ENCODE assay signal across 22 cellular contexts in genomic region chr2:68330691-68331090, GRCh38. TPM values are rescaled to one million over a fixed set of nuclear protein-coding genes. Genes with fewer than 3 reads are reported as not detected.
DNase-seq lines count a peak whose midpoint lies in the region; ATAC-seq and TF ChIP-seq lines count a peak whose summit lies in the region.
"Had no signal": no experiment of that assay in that cellular context is flagged by ENCODE, and none has a peak within 500 bp of the region (broad histone marks: within the 10 kb centered on the region; RNA-seq: fewer than 3 reads in every experiment).

No MANE protein-coding gene starts in this region.

- H3K4me1 ChIP-seq in osteoblast (ENCODE audit: insufficient read depth, low read length) (peaks cover 10% of the 10 kb centered on the region), psoas muscle (no peaks in the 10 kb centered on the region)
- H3K4me1 ChIP-seq: right atrium auricular region, testis had no signal

- no peaks in the 10 kb centered on the region for H3K79me2 ChIP-seq in osteoblast (ENCODE audit: insufficient read depth, low read length)

- no peak overlapping the region for H3K27ac ChIP-seq in osteoblast (ENCODE audit: low read depth, low read length)
- no peak overlapping the region for H3K27ac ChIP-seq in psoas muscle
- H3K27ac ChIP-seq: neutrophil, right atrium auricular region, SJCRH30, testis had no signal

- H3K4me3 ChIP-seq in osteoblast (ENCODE audit: insufficient read depth, low read length) = no peak overlapping the region
- H3K4me3 ChIP-seq in psoas muscle = no peak overlapping the region
- H3K4me3 ChIP-seq: right atrium auricular region, SJCRH30, testis had no signal

- no peaks in the 10 kb centered on the region for H3K9me3 ChIP-seq in osteoblast (ENCODE audit: low read depth, low read length)
- no peaks in the 10 kb centered on the region for H3K9me3 ChIP-seq in psoas muscle
- H3K9me3 ChIP-seq: neutrophil, right atrium auricular region, SJCRH30, testis had no signal

- no peaks in the 10 kb centered on the region for H4K20me1 ChIP-seq in osteoblast (ENCODE audit: insufficient read depth, low read length)

- TF ChIP-seq CTCF in osteoblast (IDR thresholded peaks at IDR 0.05; ENCODE audit: extremely low read depth, low read depth, low read length) (no peak), psoas muscle (IDR thresholded peaks at IDR 0.05) (no peak)

- H3K27me3 ChIP-seq in osteoblast (ENCODE audit: insufficient read depth, low read length) (no peaks in the 10 kb centered on the region), psoas muscle (ENCODE audit: insufficient read depth in 3 of 3, low read length in 2 of 3) (peaks cover 0 to 2% (median 0%) of the 10 kb centered on the region in 3 donors)
- H3K27me3 ChIP-seq: neutrophil, right atrium auricular region, testis had no signal

- H3K4me2 ChIP-seq in osteoblast (ENCODE audit: insufficient read depth, low read length) = peak overlapping the region; percentile 11

- 55 to 71% (median 69%) methylated on average over 2 of the region's 2 CpGs for WGBS in psoas muscle, 3 donors

- peak; percentile 69 for ATAC-seq in GM18868 (IDR thresholded peaks at IDR 0.05; ENCODE audit: unreplicated experiment)
- ATAC-seq in psoas muscle = no peak
- no peak for ATAC-seq in HG03196 (IDR thresholded peaks at IDR 0.05; ENCODE audit: unreplicated experiment)
- ATAC-seq: HepG2 had no signal

- intact Hi-C loops in psoas muscle (cut with DNase I) = no loop called here

- no peak overlapping the region for H2AFZ ChIP-seq in osteoblast (ENCODE audit: low read length)

- no peaks in the 10 kb centered on the region for H3K36me3 ChIP-seq in osteoblast (ENCODE audit: insufficient read depth, low read length)
- no peaks in the 10 kb centered on the region for H3K36me3 ChIP-seq in psoas muscle (ENCODE audit: insufficient read depth in 1 of 2, low read depth in 1 of 2)
- H3K36me3 ChIP-seq: neutrophil, right atrium auricular region, SJCRH30 had no signal

- DNase-seq in RKO (ENCODE audit: low spot score) (peak; percentile 20), dermis blood vessel endothelial cell (peak; percentile 14), osteoblast (ENCODE audit: insufficient read length, low spot score, missing footprints) (peak; percentile 80), cerebellar nuclear complex (lab: John Stamatoyannopoulos, UW) (no peak), psoas muscle (no peak)
- DNase-seq: activated CD4-positive, alpha-beta T cell treated with anti-CD3 and anti-CD28 coated beads, Interleukin-2, amount 50 U/mL, for 1 hour; activated naive CD4-positive, alpha-beta T cell treated with anti-CD3 and anti-CD28 coated beads, Interleukin-2, amount 50 U/mL, for 16 hours; activated T-cell treated with anti-CD3 and anti-CD28 coated beads for 4 hours; CD8-positive, alpha-beta memory T cell; DND-41; NCI-H1436 treated with DMSO at 0.1 percent for 48 hours; OCI-M1; SJCRH30; testis had no signal

RNA-seq across cellular contexts. Expression of gene CNRIP1, which starts 10.9 kb away (rescaled TPM):
- total RNA-seq in dermis blood vessel endothelial cell (45.3 and 52.3 TPM in 2 replicates), osteoblast (43.4 and 46.3 TPM in 2 replicates), psoas muscle (10 to 100 TPM in 1 of 4 donors, 1 to 10 TPM in 3; 4.6 to 11.7 (median 7.2) TPM)
- polyA plus RNA-seq in psoas muscle = 1 to 10 TPM; 3.5 to 6.1 (median 4.7) TPM
- total RNA-seq: HepG2; T-helper 1 cell treated with Interleukin-12 subunit alpha and Interleukin-12 subunit beta and Interleukin-4 antibody, amounts not matched to agents 30 ng/mL and 1 ng/mL, for 36 hours had no signal
- polyA plus RNA-seq: CD8-positive, alpha-beta memory T cell; HepG2 had no signal

RNA-seq across cellular contexts. Expression of gene PLEK, which starts 34.4 kb away (rescaled TPM):
- total RNA-seq in dermis blood vessel endothelial cell (0.17 TPM in 1 of 2 replicates, not detected in the other), osteoblast (0.36 TPM in 1 of 2 replicates, not detected in the other), psoas muscle (1 to 10 TPM; 2.3 to 3.9 (median 2.9) TPM)
- polyA plus RNA-seq in psoas muscle = 1 to 10 TPM in 1 of 3 donors, under 1 TPM in 2; 0.89 to 1.2 (median 0.99) TPM
- total RNA-seq: epithelial cell of proximal tubule, HepG2, MCF 10A, SJCRH30 had no signal
- polyA plus RNA-seq: HepG2 had no signal

Comparison
In these comparisons a context has a peak if more than half of its experiments do, and no peak if none do; other contexts are left out.
1. DNase-seq: peak in RKO (single experiment), dermis blood vessel endothelial cell (single experiment) and osteoblast (single experiment); none in cerebellar nuclear complex (0 of 2) and psoas muscle (0 of 2).